ENCODE assay signal across 29 cellular contexts in genomic region chr1:77589231-77589630, GRCh38.
"Had no signal": no experiment of that assay in that cellular context is flagged by ENCODE, and none has a peak within 500 bp of the region (broad histone marks: within the 10 kb centered on the region; RNA-seq: fewer than 3 reads in every experiment).

No MANE protein-coding gene starts in this region.

- H3K4me2 ChIP-seq: hepatocyte had no signal

- H3K27ac ChIP-seq: colonic mucosa, coronary artery, epithelial cell of prostate, esophagus muscularis mucosa, esophagus squamous epithelium, foreskin keratinocyte, gastrocnemius medialis, gastroesophageal sphincter, heart left ventricle, heart right ventricle, hepatocyte had no signal

- FAIRE-seq: colon, endometrium, endothelial cell of umbilical vein, frontal cortex had no signal

- H3K4me3 ChIP-seq: colonic mucosa, coronary artery, dorsolateral prefrontal cortex, esophagus muscularis mucosa, esophagus squamous epithelium, gastrocnemius medialis, gastroesophageal sphincter, heart left ventricle, heart right ventricle, hepatocyte had no signal

- H3K36me3 ChIP-seq: colonic mucosa, gastrocnemius medialis, gastroesophageal sphincter had no signal

- ATAC-seq: effector memory CD8-positive, alpha-beta T cell; esophagus mucosa; foreskin keratinocyte; gastrocnemius medialis; gastroesophageal sphincter; heart left ventricle; heart right ventricle had no signal

- H3K4me1 ChIP-seq: colonic mucosa, esophagus squamous epithelium, foreskin keratinocyte had no signal

- DNase-seq: colonic mucosa; cortex of kidney; dermis blood vessel endothelial cell; dorsolateral prefrontal cortex; effector CD4-positive, alpha-beta T cell; effector CD8-positive, alpha-beta T cell; effector memory CD4-positive, alpha-beta T cell; effector memory CD8-positive, alpha-beta T cell; endodermal cell; erythroblast; esophagus squamous epithelium; foreskin fibroblast; foreskin keratinocyte; foreskin melanocyte; gastrocnemius medialis; glutamatergic neuron; head of caudate nucleus; heart left ventricle; heart right ventricle had no signal

- H3K9me3 ChIP-seq: colonic mucosa, esophagus muscularis mucosa, esophagus squamous epithelium, gastrocnemius medialis, gastroesophageal sphincter, heart left ventricle, heart right ventricle had no signal
